Comparison of ENCODE assay signal across 28 cellular contexts in genomic region chr2:148177559-148177958, GRCh38.
"Had no signal": no experiment of that assay in that cellular context is flagged by ENCODE, and none has a peak within 500 bp of the region (broad histone marks: within the 10 kb centered on the region; RNA-seq: fewer than 3 reads in every experiment).

No MANE protein-coding gene starts in this region.

- ATAC-seq: left colon; left lung; lower lobe of right lung; naive thymus-derived CD8-positive, alpha-beta T cell; pancreas; right cardiac atrium; stimulated activated naive B cell treated with anti-CD40 and anti-IgM and Interleukin-4, amounts not matched to agents 10 μg/mL and 1 μg/mL and 100 μg/mL, for 72 hours; stimulated activated naive CD8-positive, alpha-beta T cell treated with anti-CD3 and anti-CD28 coated beads, Interleukin-15, Interleukin-2, amounts not matched to agents 100 U/mL and 50 U/mL, for 24 hours had no signal

- H3K27ac Mint-ChIP-seq: immature natural killer cell; nephron; stimulated activated naive B cell treated with anti-CD40 and anti-IgM and Interleukin-4, amounts not matched to agents 10 μg/mL and 1 μg/mL and 100 μg/mL, for 72 hours had no signal

- H3K36me3 ChIP-seq: prostate gland, thyroid gland had no signal

- H3K4me3 Mint-ChIP-seq: immature natural killer cell; naive thymus-derived CD8-positive, alpha-beta T cell; nephron; neural crest cell; stimulated activated naive B cell treated with anti-CD40 and anti-IgM and Interleukin-4, amounts not matched to agents 10 μg/mL and 1 μg/mL and 100 μg/mL, for 72 hours had no signal

- H3K9me3 Mint-ChIP-seq: immature natural killer cell; naive thymus-derived CD8-positive, alpha-beta T cell; nephron; neural crest cell; stimulated activated naive B cell treated with anti-CD40 and anti-IgM and Interleukin-4, amounts not matched to agents 10 μg/mL and 1 μg/mL and 100 μg/mL, for 72 hours had no signal

- H3K4me1 ChIP-seq: left lung, lower lobe of right lung, pancreas, prostate gland, sigmoid colon, testis, thyroid gland, transverse colon, upper lobe of left lung, vagina had no signal

- H3K27me3 Mint-ChIP-seq: naive thymus-derived CD8-positive, alpha-beta T cell; stimulated activated naive B cell treated with anti-CD40 and anti-IgM and Interleukin-4, amounts not matched to agents 10 μg/mL and 1 μg/mL and 100 μg/mL, for 72 hours had no signal

- H3K9me3 ChIP-seq: left lung, lower lobe of right lung, pancreas, prostate gland, sigmoid colon, stomach, testis, thyroid gland, transverse colon, upper lobe of left lung, vagina had no signal

- DNase-seq: immature natural killer cell; kidney; left colon; left lung; lower lobe of right lung; mammary epithelial cell; mesenchymal stem cell; naive thymus-derived CD8-positive, alpha-beta T cell; nucleus accumbens; pancreas; posterior cingulate gyrus; retina; right cardiac atrium; sigmoid colon; small intestine; stimulated activated CD4-positive, alpha-beta T cell treated with anti-CD3 and anti-CD28 coated beads, Interleukin-2, amount 100 ng/mL, for 24 hours; stimulated activated CD4-positive, alpha-beta T cell treated with anti-CD3 and anti-CD28 coated beads, Interleukin-4, amount 100 ng/mL, for 1 hour; stimulated activated naive B cell treated with anti-CD40 and anti-IgM and Interleukin-4, amounts not matched to agents 10 μg/mL and 1 μg/mL and 100 μg/mL, for 72 hours; stimulated activated naive CD8-positive, alpha-beta T cell treated with anti-CD3 and anti-CD28 coated beads, Interleukin-15, Interleukin-2, amounts not matched to agents 100 U/mL and 50 U/mL, for 24 hours; stomach; testis; thyroid gland; transverse colon; upper lobe of left lung had no signal

- H3K27me3 ChIP-seq: left lung, pancreas, sigmoid colon, stomach, testis, thyroid gland, transverse colon, upper lobe of left lung, vagina had no signal

- H3K27ac ChIP-seq: left lung, lower lobe of right lung, pancreas, prostate gland, sigmoid colon, stomach, testis, thyroid gland, transverse colon, upper lobe of left lung, vagina had no signal

- H3K4me1 Mint-ChIP-seq: naive thymus-derived CD8-positive, alpha-beta T cell; nephron; neural crest cell; stimulated activated naive B cell treated with anti-CD40 and anti-IgM and Interleukin-4, amounts not matched to agents 10 μg/mL and 1 μg/mL and 100 μg/mL, for 72 hours had no signal

- FAIRE-seq: kidney, small intestine had no signal

- H3K4me3 ChIP-seq: left lung, lower lobe of right lung, pancreas, prostate gland, sigmoid colon, stomach, testis, thyroid gland, transverse colon, upper lobe of left lung, vagina had no signal
